1 cellular context compared by ENCODE assay signal in the genomic region with DNA sequence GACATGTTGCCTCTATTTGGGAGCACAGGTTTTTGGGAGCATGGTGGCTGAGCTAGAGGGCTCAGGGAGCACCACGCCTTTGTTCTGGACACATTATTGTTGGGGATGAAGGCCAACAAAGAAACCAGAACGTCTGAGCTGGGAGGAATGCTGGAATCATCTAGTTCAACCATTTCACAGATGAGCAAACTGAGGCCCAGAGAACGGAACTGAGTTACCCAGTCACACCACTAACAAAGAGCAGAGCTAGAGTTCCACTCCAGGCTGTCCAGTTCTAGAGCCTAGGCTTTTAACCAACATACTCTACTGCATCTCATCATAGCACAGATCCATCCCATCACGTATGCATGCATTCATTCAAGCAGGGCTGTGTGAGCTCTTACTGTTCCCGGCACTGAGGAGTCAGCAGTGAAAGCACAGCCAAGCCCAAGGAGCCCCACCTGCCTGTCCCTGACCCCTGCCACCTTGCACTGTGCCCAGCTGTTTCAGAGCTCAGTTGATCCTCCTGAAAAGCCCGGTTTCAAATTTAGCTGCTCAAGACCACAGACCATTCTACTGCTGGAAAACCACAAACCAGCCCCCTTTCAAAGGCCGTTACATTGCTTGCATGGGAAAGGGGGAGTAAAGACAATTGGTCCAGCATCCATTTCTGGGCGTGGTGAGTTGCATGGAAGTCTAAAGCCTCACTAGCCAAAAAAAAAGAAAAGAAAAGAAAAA.
TF ChIP-seq lines count a peak whose summit lies in the region.

No MANE protein-coding gene starts in this region.

TF ChIP-seq in K562, 482 proteins besides CTCF, POLR2A, EP300 and RAD21:
- TF ChIP-seq ZNF263 (CRISPR knock-in tag; IDR thresholded peaks at IDR 0.05; ENCODE audit: borderline replicate concordance) (peak; percentile 64; the same call in 1 of the 2 replicates), RBM25 (IDR thresholded peaks at IDR 0.05; ENCODE audit: low read depth, low read length, severe bottlenecking) (peak; percentile 52)
- TF ChIP-seq, protein P1, sequence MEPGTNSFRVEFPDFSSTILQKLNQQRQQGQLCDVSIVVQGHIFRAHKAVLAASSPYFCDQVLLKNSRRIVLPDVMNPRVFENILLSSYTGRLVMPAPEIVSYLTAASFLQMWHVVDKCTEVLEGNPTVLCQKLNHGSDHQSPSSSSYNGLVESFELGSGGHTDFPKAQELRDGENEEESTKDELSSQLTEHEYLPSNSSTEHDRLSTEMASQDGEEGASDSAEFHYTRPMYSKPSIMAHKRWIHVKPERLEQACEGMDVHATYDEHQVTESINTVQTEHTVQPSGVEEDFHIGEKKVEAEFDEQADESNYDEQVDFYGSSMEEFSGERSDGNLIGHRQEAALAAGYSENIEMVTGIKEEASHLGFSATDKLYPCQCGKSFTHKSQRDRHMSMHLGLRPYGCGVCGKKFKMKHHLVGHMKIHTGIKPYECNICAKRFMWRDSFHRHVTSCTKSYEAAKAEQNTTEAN (CRISPR knock-in tag; IDR thresholded peaks at IDR 0.05): no peak
